In the genomic region with DNA sequence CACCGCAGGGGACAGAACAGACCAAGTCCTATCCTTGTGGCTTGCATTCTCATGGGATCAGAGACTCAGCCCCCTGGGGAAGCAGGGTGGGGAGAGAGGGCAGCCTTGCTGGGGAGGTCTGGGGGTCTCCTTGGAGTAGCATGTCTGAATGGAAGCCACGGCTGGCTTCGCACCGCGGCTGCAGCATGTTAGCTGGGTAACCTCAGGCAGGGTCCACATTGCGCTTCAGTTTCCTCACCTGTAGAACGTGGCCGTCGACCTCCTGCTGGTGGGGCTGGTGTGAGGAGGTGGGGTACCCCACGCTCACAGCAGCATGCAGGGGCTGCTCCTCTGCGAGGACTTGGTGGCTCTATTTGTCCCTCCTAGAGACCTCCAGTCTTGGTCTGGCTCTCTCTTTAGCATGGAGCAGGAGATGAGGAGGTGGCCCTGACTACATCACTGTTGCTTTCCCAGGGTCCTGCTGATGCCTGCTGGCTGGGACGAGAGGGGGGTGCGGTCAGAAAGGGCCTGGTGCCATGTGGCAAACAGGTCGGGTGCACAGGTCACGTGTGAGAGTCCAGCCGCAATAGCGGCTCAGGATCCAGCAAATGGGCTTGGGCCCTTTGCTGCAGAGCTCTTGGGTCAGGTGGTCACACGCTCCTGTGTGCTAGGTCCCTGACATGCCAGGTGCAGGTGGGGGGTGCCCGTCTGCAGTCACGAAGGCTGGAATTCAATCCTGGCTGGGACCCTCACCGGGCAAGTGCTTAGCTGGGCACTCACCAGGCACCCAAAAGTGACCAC, we compare ENCODE assay signal across 22 cellular contexts. TPM values are rescaled to one million over a fixed set of nuclear protein-coding genes. Genes with fewer than 3 reads are reported as not detected.
A peak's percentile ranks its signal among the peaks of the same experiment; 100 is the strongest.
DNase-seq lines count a peak whose midpoint lies in the region; ATAC-seq and TF ChIP-seq lines count a peak whose summit lies in the region.
"Had no signal": no experiment of that assay in that cellular context is flagged by ENCODE, and none has a peak within 500 bp of the region (broad histone marks: within the 10 kb centered on the region; RNA-seq: fewer than 3 reads in every experiment).

No MANE protein-coding gene starts in this region.

- H3K4me1 Mint-ChIP-seq in activated naive CD8-positive, alpha-beta T cell treated with anti-CD3 and anti-CD28 coated beads, Interleukin-2, amount 10 ng/mL, durations not matched to agents 7 days and 5 days: peaks cover 13% of the 10 kb centered on the region
- peaks cover 38% of the 10 kb centered on the region for H3K4me1 Mint-ChIP-seq in activated naive CD8-positive, alpha-beta T cell treated with anti-CD3 and anti-CD28 coated beads for 36 hours
- peaks cover 24 to 58% (median 40%) of the 10 kb centered on the region in 7 donors for H3K4me1 Mint-ChIP-seq in naive thymus-derived CD4-positive, alpha-beta T cell

- no peaks in the 10 kb centered on the region for H3K27me3 Mint-ChIP-seq in activated naive CD8-positive, alpha-beta T cell treated with anti-CD3 and anti-CD28 coated beads, Interleukin-2, amount 10 ng/mL, durations not matched to agents 7 days and 5 days
- no peaks in the 10 kb centered on the region for H3K27me3 Mint-ChIP-seq in activated naive CD8-positive, alpha-beta T cell treated with anti-CD3 and anti-CD28 coated beads for 36 hours
- no peaks in the 10 kb centered on the region for H3K27me3 Mint-ChIP-seq in naive thymus-derived CD4-positive, alpha-beta T cell
- H3K27me3 Mint-ChIP-seq: B cell; CD4-positive, alpha-beta memory T cell had no signal

- H3K4me3 ChIP-seq in Panc1 (ENCODE audit: low read depth in 2 of 2, low read length in 2 of 2): no peak overlapping the region
- H3K4me3 ChIP-seq in naive thymus-derived CD4-positive, alpha-beta T cell (ENCODE audit: low read length): no peak overlapping the region
- no peak overlapping the region for H3K4me3 ChIP-seq in WERI-Rb-1 (ENCODE audit: low read depth, low read length)
- H3K4me3 ChIP-seq: GM23248, K562 had no signal

- H3K4me3 Mint-ChIP-seq in activated naive CD8-positive, alpha-beta T cell treated with anti-CD3 and anti-CD28 coated beads, Interleukin-2, amount 10 ng/mL, durations not matched to agents 7 days and 5 days: no peak overlapping the region
- H3K4me3 Mint-ChIP-seq in activated naive CD8-positive, alpha-beta T cell treated with anti-CD3 and anti-CD28 coated beads for 36 hours: no peak overlapping the region
- peak overlapping the region in 2 of 10 donors; percentile 36 to 86 for H3K4me3 Mint-ChIP-seq in naive thymus-derived CD4-positive, alpha-beta T cell
- H3K4me3 Mint-ChIP-seq: B cell had no signal

- H3K9me3 Mint-ChIP-seq in activated naive CD8-positive, alpha-beta T cell treated with anti-CD3 and anti-CD28 coated beads, Interleukin-2, amount 10 ng/mL, durations not matched to agents 7 days and 5 days: no peaks in the 10 kb centered on the region
- peaks cover 5% of the 10 kb centered on the region for H3K9me3 Mint-ChIP-seq in activated naive CD8-positive, alpha-beta T cell treated with anti-CD3 and anti-CD28 coated beads for 36 hours
- peaks cover 0 to 7% (median 0%) of the 10 kb centered on the region in 11 donors for H3K9me3 Mint-ChIP-seq in naive thymus-derived CD4-positive, alpha-beta T cell

- in situ Hi-C loops in Panc1 (cut with HindIII; ENCODE audit: low pct_unique_long_range_greater_than_20kb, low sequenced_read_pairs): no loop called here

- ATAC-seq in activated naive CD8-positive, alpha-beta T cell treated with anti-CD3 and anti-CD28 coated beads, Interleukin-2, amount 10 ng/mL, durations not matched to agents 7 days and 5 days (ENCODE audit: low read depth): no peak
- ATAC-seq in Panc1 (no peak), HG03095 (IDR thresholded peaks at IDR 0.05; ENCODE audit: unreplicated experiment) (no peak)
- ATAC-seq in naive thymus-derived CD4-positive, alpha-beta T cell: no peak
- ATAC-seq: K562 had no signal

- intact Hi-C loops in Panc1 (cut with micrococcal nuclease; ENCODE audit: unreplicated experiment): loop anchor here (5.0 kb wide), 1 partner anchor 177 kb away; no protein-coding TSS in a partner anchor
- intact Hi-C loops in naive thymus-derived CD4-positive, alpha-beta T cell (cut with micrococcal nuclease): loop anchor here in 1 of 2 donors (5.0 kb wide), 2 partner anchors 92 to 522 kb away; partner anchors contain the start of gene CCND1

- H3K27me3 ChIP-seq in Panc1 (ENCODE audit: control insufficient read depth, insufficient read depth, low read length) (no peaks in the 10 kb centered on the region), WERI-Rb-1 (ENCODE audit: insufficient read depth, low read depth, severe bottlenecking) (no peaks in the 10 kb centered on the region)
- no peaks in the 10 kb centered on the region for H3K27me3 ChIP-seq in naive thymus-derived CD4-positive, alpha-beta T cell (ENCODE audit: control insufficient read depth in 2 of 2, insufficient read depth in 2 of 2, low read length in 2 of 2)

- DNase-seq in activated naive CD8-positive, alpha-beta T cell treated with anti-CD3 and anti-CD28 coated beads, Interleukin-2, amount 10 ng/mL, durations not matched to agents 7 days and 5 days: no peak
- no peak for DNase-seq in activated naive CD8-positive, alpha-beta T cell treated with anti-CD3 and anti-CD28 coated beads for 36 hours
- DNase-seq in Panc1 (ENCODE audit: low read depth, low spot score): no peak
- no peak for DNase-seq in naive thymus-derived CD4-positive, alpha-beta T cell
- DNase-seq in NCI-H2227 treated with DMSO at 0.1 percent for 48 hours (lab: John Stamatoyannopoulos, UW): no peak
- DNase-seq in activated CD8-positive, alpha-beta memory T cell treated with anti-CD3 and anti-CD28 coated beads, Interleukin-2, amount 50 U/mL, for 48 hours: no peak
- no peak for DNase-seq in WERI-Rb-1
- DNase-seq: 8988T; Calu3; CD4-positive, alpha-beta memory T cell; GF-D8; GM23248; NCI-H1105; NCI-H1694; NCI-H510A; NCI-H774; OCI-M1; SIG-M5 had no signal

- no peaks in the 10 kb centered on the region for H3K36me3 Mint-ChIP-seq in activated naive CD8-positive, alpha-beta T cell treated with anti-CD3 and anti-CD28 coated beads, Interleukin-2, amount 10 ng/mL, durations not matched to agents 7 days and 5 days
- no peaks in the 10 kb centered on the region for H3K36me3 Mint-ChIP-seq in activated naive CD8-positive, alpha-beta T cell treated with anti-CD3 and anti-CD28 coated beads for 36 hours
- H3K36me3 Mint-ChIP-seq in naive thymus-derived CD4-positive, alpha-beta T cell: peaks cover 0 to 6% (median 0%) of the 10 kb centered on the region in 5 donors
- H3K36me3 Mint-ChIP-seq: CD4-positive, alpha-beta memory T cell had no signal

- no TSS peak for BruUV-seq in Panc1 (replicated peaks; lab: Mats Ljungman, UMichigan)

- H3K36me3 ChIP-seq in Panc1 (ENCODE audit: control insufficient read depth, insufficient read depth, low read length) (no peaks in the 10 kb centered on the region), WERI-Rb-1 (no peaks in the 10 kb centered on the region)
- H3K36me3 ChIP-seq in naive thymus-derived CD4-positive, alpha-beta T cell (ENCODE audit: control insufficient read depth in 2 of 3, insufficient read depth in 3 of 3, low read length in 3 of 3): no peaks in the 10 kb centered on the region

- CTCF ChIA-PET in Panc1 (lab: Charles Lee): interaction anchor here (0.9 kb wide), 1 partner anchor 19 kb away, joined by 3 read pairs; no protein-coding TSS in a partner anchor
- CTCF ChIA-PET in naive thymus-derived CD4-positive, alpha-beta T cell (lab: Charles Lee): no interaction called here

- H3K4me1 ChIP-seq in Panc1 (ENCODE audit: control insufficient read depth, insufficient read depth, low read length): peaks cover 60% of the 10 kb centered on the region
- peaks cover 4 to 42% of the 10 kb centered on the region in 2 donors for H3K4me1 ChIP-seq in naive thymus-derived CD4-positive, alpha-beta T cell (ENCODE audit: control insufficient read depth in 2 of 2, insufficient read depth in 2 of 2, low read length in 2 of 2)

- H3K9me3 ChIP-seq in Panc1 (ENCODE audit: control insufficient read depth, insufficient read depth, low read depth, low read length) (no peaks in the 10 kb centered on the region), WERI-Rb-1 (ENCODE audit: severe bottlenecking) (peaks cover 4% of the 10 kb centered on the region)
- H3K9me3 ChIP-seq in naive thymus-derived CD4-positive, alpha-beta T cell (ENCODE audit: control insufficient read depth in 2 of 3, low read length in 3 of 3): no peaks in the 10 kb centered on the region

- peak overlapping the region; percentile 56 for H3K27ac Mint-ChIP-seq in activated naive CD8-positive, alpha-beta T cell treated with anti-CD3 and anti-CD28 coated beads, Interleukin-2, amount 10 ng/mL, durations not matched to agents 7 days and 5 days
- no peak overlapping the region for H3K27ac Mint-ChIP-seq in activated naive CD8-positive, alpha-beta T cell treated with anti-CD3 and anti-CD28 coated beads for 36 hours
- peak overlapping the region in 5 of 9 donors; percentile 25 to 88 (median 71) for H3K27ac Mint-ChIP-seq in naive thymus-derived CD4-positive, alpha-beta T cell
- H3K27ac Mint-ChIP-seq: B cell had no signal

- no peak for TF ChIP-seq CTCF in Panc1 (IDR thresholded peaks at IDR 0.05)
- no peak for TF ChIP-seq CTCF in WERI-Rb-1 (IDR thresholded peaks at IDR 0.05; ENCODE audit: low read depth, low read length)

- H3K27ac ChIP-seq in Panc1 (ENCODE audit: low read length) (peak overlapping the region; percentile 78), WERI-Rb-1 (no peak overlapping the region)
- no peak overlapping the region for H3K27ac ChIP-seq in naive thymus-derived CD4-positive, alpha-beta T cell (ENCODE audit: low read depth, low read length)
- H3K27ac ChIP-seq: GM23248 had no signal

- POLR2A ChIA-PET in activated naive CD8-positive, alpha-beta T cell treated with anti-CD3 and anti-CD28 coated beads, Interleukin-2, amount 10 ng/mL, durations not matched to agents 7 days and 5 days (lab: Charles Lee): no interaction called here
- POLR2A ChIA-PET in Panc1 (lab: Charles Lee): no interaction called here
- POLR2A ChIA-PET in naive thymus-derived CD4-positive, alpha-beta T cell (lab: Charles Lee): no interaction called here

RNA-seq across cellular contexts. Expression of gene SMIM38, which starts 35.4 kb away (rescaled TPM):
- total RNA-seq in activated naive CD8-positive, alpha-beta T cell treated with anti-CD3 and anti-CD28 coated beads, Interleukin-2, amount 10 ng/mL, durations not matched to agents 7 days and 5 days: under 1 TPM; 0.25 to 0.31 TPM
- under 1 TPM; 0.19 to 0.20 TPM for total RNA-seq in activated naive CD8-positive, alpha-beta T cell treated with anti-CD3 and anti-CD28 coated beads for 36 hours
- total RNA-seq in Panc1 (2021; ENCODE audit: unreplicated experiment): 0.46 TPM
- 0.15 TPM for polyA plus RNA-seq in Panc1 (2012; ENCODE audit: insufficient read length)
- under 1 TPM; 0.13 to 0.73 (median 0.70) TPM for total RNA-seq in naive thymus-derived CD4-positive, alpha-beta T cell
- polyA plus RNA-seq in naive thymus-derived CD4-positive, alpha-beta T cell: not detected
- total RNA-seq: GM23248, RPMI7951 had no signal
- polyA plus RNA-seq: CD4-positive, alpha-beta memory T cell; GM23248 had no signal
